ENCODE assay signal across 12 cellular contexts in the genomic region with DNA sequence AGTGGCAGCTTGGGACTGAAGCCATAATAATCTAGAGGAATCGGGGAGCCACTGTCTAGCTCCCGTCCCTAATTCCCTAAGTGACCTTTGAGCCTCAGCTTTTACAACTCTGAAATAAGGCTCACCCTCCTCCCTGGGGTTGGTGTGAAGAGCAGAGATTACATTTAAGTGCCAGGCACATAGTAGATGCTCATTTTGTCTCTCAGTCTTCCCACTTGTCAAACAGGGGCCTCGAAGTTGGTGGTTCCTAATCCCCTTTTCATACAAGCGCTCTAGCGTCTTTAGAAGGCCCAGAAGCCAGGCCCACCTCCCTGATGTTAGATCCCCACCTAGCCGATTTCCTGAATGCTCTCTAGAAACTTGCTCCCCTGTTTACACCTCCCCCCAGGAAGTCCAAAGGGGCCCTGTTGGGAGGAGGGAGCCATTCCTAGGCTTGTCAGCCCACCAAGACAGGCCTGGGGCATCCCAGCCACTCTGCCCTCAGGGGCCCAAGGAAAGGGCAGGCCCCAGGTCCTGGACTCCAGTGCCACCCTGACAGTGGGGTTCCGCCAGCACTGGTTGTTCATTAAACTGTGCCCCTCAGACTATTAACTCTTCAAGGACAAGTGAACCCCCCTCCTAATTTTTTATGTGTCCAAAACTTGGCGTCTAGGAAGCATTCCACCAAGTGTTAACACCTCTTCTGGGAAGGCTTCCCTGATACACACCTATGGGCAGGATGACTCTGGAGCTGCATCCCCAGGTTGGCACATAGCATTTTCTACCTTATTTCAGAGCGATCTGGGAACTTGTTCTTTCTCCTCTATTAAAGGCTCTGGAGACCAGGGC. TPM values are rescaled to one million over a fixed set of nuclear protein-coding genes. Genes with fewer than 3 reads are reported as not detected.
DNase-seq lines count a peak whose midpoint lies in the region; ATAC-seq and TF ChIP-seq lines count a peak whose summit lies in the region.
"Had no signal": no experiment of that assay in that cellular context is flagged by ENCODE, and none has a peak within 500 bp of the region (broad histone marks: within the 10 kb centered on the region; RNA-seq: fewer than 3 reads in every experiment).

No MANE protein-coding gene starts in this region.

- peaks cover 38% of the 10 kb centered on the region for H3K36me3 Mint-ChIP-seq in activated naive CD8-positive, alpha-beta T cell treated with anti-CD3 and anti-CD28 coated beads for 36 hours

- peak overlapping the region; percentile 28 for H3K4me2 ChIP-seq in HCT116 (ENCODE audit: low read length)
- H3K4me2 ChIP-seq: KMS-11 had no signal

- no peaks in the 10 kb centered on the region for H3K9me3 Mint-ChIP-seq in activated naive CD8-positive, alpha-beta T cell treated with anti-CD3 and anti-CD28 coated beads for 36 hours

- H3K79me2 ChIP-seq in HCT116 (ENCODE audit: insufficient read depth, low read length) = peaks cover 93% of the 10 kb centered on the region

- POLR2A ChIA-PET in HCT116 (lab: Charles Lee) = interaction anchor here (3.5 kb wide), 1 partner anchor 14 kb away, joined by 17 read pairs; no protein-coding TSS in a partner anchor

- no peak overlapping the region for H3K9ac ChIP-seq in HCT116 (ENCODE audit: low read length)
- H3K9ac ChIP-seq: KMS-11 had no signal

- H3K27ac ChIP-seq in HCT116 (ENCODE audit: low read depth, low read length) = no peak overlapping the region
- peak overlapping the region; percentile 85 to 97 (median 88) for H3K27ac ChIP-seq in right lobe of liver
- H3K27ac ChIP-seq in spleen = peak overlapping the region in 5 of 8 donors; percentile 83 to 97 (median 94)
- H3K27ac ChIP-seq: KMS-11 had no signal

- peak overlapping the region; percentile 28 for H3K27ac Mint-ChIP-seq in activated naive CD8-positive, alpha-beta T cell treated with anti-CD3 and anti-CD28 coated beads for 36 hours

- no peak overlapping the region for H3K4me3 Mint-ChIP-seq in activated naive CD8-positive, alpha-beta T cell treated with anti-CD3 and anti-CD28 coated beads for 36 hours

- H3K36me3 ChIP-seq in HCT116 (ENCODE audit: control insufficient read depth in 1 of 2, insufficient read depth in 2 of 2, low read length in 2 of 2) (no peaks in the 10 kb centered on the region), right lobe of liver (no peaks in the 10 kb centered on the region), spleen (peaks cover 0 to 11% (median 0%) of the 10 kb centered on the region in 6 donors)

- H2AFZ ChIP-seq in HCT116 (ENCODE audit: low read depth, low read length, poor library complexity, severe bottlenecking) = no peak overlapping the region

- no peak overlapping the region for H3K4me3 ChIP-seq in HCT116 (replicated peaks in 1 of 2; ENCODE audit: low read depth in 1 of 2, low read length in 2 of 2)
- no peak overlapping the region for H3K4me3 ChIP-seq in right lobe of liver
- peak overlapping the region in 1 of 8 donors; percentile 49 for H3K4me3 ChIP-seq in spleen

- H3K27me3 Mint-ChIP-seq in activated naive CD8-positive, alpha-beta T cell treated with anti-CD3 and anti-CD28 coated beads for 36 hours = no peaks in the 10 kb centered on the region

- H3K9me3 ChIP-seq in HCT116 (ENCODE audit: control insufficient read depth in 1 of 2, insufficient read depth in 1 of 2, low read depth in 1 of 2, low read length in 2 of 2) = no peaks in the 10 kb centered on the region
- H3K9me3 ChIP-seq in right lobe of liver = no peaks in the 10 kb centered on the region
- no peaks in the 10 kb centered on the region for H3K9me3 ChIP-seq in spleen

- TF ChIP-seq RAD21 in HCT116 (IDR thresholded peaks at IDR 0.05; ENCODE audit: low read depth) = no peak

- H4K20me1 ChIP-seq in HCT116 (ENCODE audit: insufficient read depth) = no peaks in the 10 kb centered on the region

- peaks cover 79% of the 10 kb centered on the region for H3K4me1 Mint-ChIP-seq in activated naive CD8-positive, alpha-beta T cell treated with anti-CD3 and anti-CD28 coated beads for 36 hours

- TF ChIP-seq CTCF in HCT116 (IDR thresholded peaks at IDR 0.05 in 2 of 3, conservative IDR thresholded peaks at IDR 0.05 in 1 of 3; ENCODE audit: borderline replicate concordance in 1 of 3, insufficient read depth in 1 of 3, low read depth in 2 of 3, low read length in 2 of 3) (no peak), right lobe of liver (IDR thresholded peaks at IDR 0.05) (no peak), spleen (IDR thresholded peaks at IDR 0.05 in 8 of 11, conservative IDR thresholded peaks at IDR 0.05 in 3 of 11) (no peak)

- no peaks in the 10 kb centered on the region for H3K9me2 ChIP-seq in HCT116 (ENCODE audit: insufficient read depth)

- intact Hi-C loops in HCT116 (cut with micrococcal nuclease) = no loop called here
- intact Hi-C loops in right lobe of liver (cut with DNase I) = loop anchor here in 1 of 2 donors (10.0 kb wide), 1 partner anchor 75 kb away; no protein-coding TSS in a partner anchor
- intact Hi-C loops in spleen (cut with DNase I; ENCODE audit: low total_unique reads) = loop anchor here (5.0 kb wide), 1 partner anchor 77 kb away; no protein-coding TSS in a partner anchor

- H3K4me1 ChIP-seq in HCT116 (ENCODE audit: control insufficient read depth in 1 of 2, insufficient read depth in 2 of 2, low read length in 2 of 2) = peaks cover 45 to 63% of the 10 kb centered on the region in 2 experiments
- H3K4me1 ChIP-seq in right lobe of liver = peaks cover 0 to 95% (median 49%) of the 10 kb centered on the region in 4 donors
- H3K4me1 ChIP-seq in spleen = peaks cover 82 to 100% (median 100%) of the 10 kb centered on the region in 6 donors

- ATAC-seq in HCT116 (no peak), right lobe of liver (peak in 1 of 4 donors; percentile 1)
- ATAC-seq: esophagus mucosa had no signal

- DNase-seq in HCT116 (ENCODE audit: low read depth, low spot score) (no peak), right lobe of liver (no peak), spleen (no peak), hippocampal formation (lab: John Stamatoyannopoulos, UW) (no peak), T-helper 2 cell (no peak), AG20443 (ENCODE audit: low spot score) (no peak), iPS-NIHi11 (ENCODE audit: low spot score) (no peak)
- DNase-seq in activated naive CD8-positive, alpha-beta T cell treated with anti-CD3 and anti-CD28 coated beads for 36 hours = no peak
- DNase-seq: stimulated activated CD4-positive, alpha-beta T cell treated with anti-CD3 and anti-CD28 coated beads, Interleukin-1b, Interleukin-23, amount 100 ng/mL, for 48 hours; trophoblast cell had no signal

- RAD21 ChIA-PET in HCT116 (lab: Charles Lee; ENCODE audit: low non-redundant PET in 1 of 2, low total read pairs in 2 of 2, uncharacterized antibody in 2 of 2, unreplicated experiment in 2 of 2) = interaction anchor here in 1 of 2 experiments (0.6 kb wide), 1 partner anchor 432 kb away, joined by 3 read pairs; no protein-coding TSS in a partner anchor

- no TSS peak for BruUV-seq in HCT116 (replicated peaks; lab: Mats Ljungman, UMichigan)

- H3K27me3 ChIP-seq in HCT116 (ENCODE audit: insufficient read depth, low read length) (no peaks in the 10 kb centered on the region), right lobe of liver (no peaks in the 10 kb centered on the region), spleen (replicated peaks in 1 of 7) (no peaks in the 10 kb centered on the region)

- TF ChIP-seq POLR2A in HCT116 (IDR thresholded peaks at IDR 0.05; ENCODE audit: borderline replicate concordance, extremely low read depth, insufficient read depth, insufficient read length) (no peak), right lobe of liver (IDR thresholded peaks at IDR 0.05) (no peak), spleen (IDR thresholded peaks at IDR 0.05) (no peak)

- CTCF ChIA-PET in HCT116 (lab: Charles Lee) = no interaction called here

- WGBS in right lobe of liver (ENCODE audit: insufficient coverage, low coverage, low lambda C conversion rate, missing lambda C conversion rate) = 70% methylated on average over 6 of the region's 9 CpGs
- WGBS in spleen, 5 donors = 82 to 92% (median 85%) methylated on average over 9 of the region's 9 CpGs

TF ChIP-seq in HCT116, 20 proteins besides CTCF, POLR2A, EP300 and RAD21 (continues in another document):
- no peak for TF ChIP-seq ATF3 (IDR thresholded peaks at IDR 0.05)
- no peak for TF ChIP-seq EZH2phosphoT487 (IDR thresholded peaks at IDR 0.05; ENCODE audit: borderline replicate concordance)
- no peak for TF ChIP-seq SIN3A (IDR thresholded peaks at IDR 0.05; ENCODE audit: low read depth)
- no peak for TF ChIP-seq POLR2AphosphoS5 (IDR thresholded peaks at IDR 0.05; ENCODE audit: low read depth, low read length)
- TF ChIP-seq ZFX (IDR thresholded peaks at IDR 0.05) = no peak
- TF ChIP-seq JUND (IDR thresholded peaks at IDR 0.05) = no peak
- no peak for TF ChIP-seq SP1 (IDR thresholded peaks at IDR 0.05; ENCODE audit: low read depth)
- no peak for TF ChIP-seq YY1 (IDR thresholded peaks at IDR 0.05; ENCODE audit: extremely low read depth, insufficient replicate concordance, low read depth, low read length)
- no peak for TF ChIP-seq EGR1 (IDR thresholded peaks at IDR 0.05; ENCODE audit: low read depth)
- TF ChIP-seq CBX3 (IDR thresholded peaks at IDR 0.05; ENCODE audit: low read depth) = no peak
- no peak for TF ChIP-seq ELF1 (IDR thresholded peaks at IDR 0.05; ENCODE audit: borderline replicate concordance, low read depth)
- TF ChIP-seq, protein P1, sequence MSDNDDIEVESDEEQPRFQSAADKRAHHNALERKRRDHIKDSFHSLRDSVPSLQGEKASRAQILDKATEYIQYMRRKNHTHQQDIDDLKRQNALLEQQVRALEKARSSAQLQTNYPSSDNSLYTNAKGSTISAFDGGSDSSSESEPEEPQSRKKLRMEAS (IDR thresholded peaks at IDR 0.05) = no peak
- no peak for TF ChIP-seq EZH2 (IDR thresholded peaks at IDR 0.05)
- TF ChIP-seq ZNF274 (IDR thresholded peaks at IDR 0.05; ENCODE audit: low read depth, low read length) = no peak
- TF ChIP-seq CEBPB (IDR thresholded peaks at IDR 0.05; ENCODE audit: low read depth) = no peak

RNA-seq across cellular contexts. Expression of gene ECE1, which starts 49.4 kb away (rescaled TPM):
- 66.8 TPM for total RNA-seq in HCT116 (2021; ENCODE audit: unreplicated experiment)
- 64.9 and 72.0 TPM in 2 replicates for polyA plus RNA-seq in HCT116 (2012)
- 100 to 1,000 TPM in 1 of 2 experiments, 10 to 100 TPM in 1; 95.6 to 101 TPM for total RNA-seq in activated naive CD8-positive, alpha-beta T cell treated with anti-CD3 and anti-CD28 coated beads for 36 hours
- total RNA-seq in right lobe of liver = 10 to 100 TPM; 39.7 to 61.3 (median 43.8) TPM
- 100 to 1,000 TPM in 5 of 7 donors, 10 to 100 TPM in 2; 95.3 to 142 (median 124) TPM for total RNA-seq in spleen
- polyA plus RNA-seq in spleen = 10 to 100 TPM; 17.2 to 44.4 (median 24.1) TPM
